Comparison of ENCODE assay signal across 25 cellular contexts in the genomic region with DNA sequence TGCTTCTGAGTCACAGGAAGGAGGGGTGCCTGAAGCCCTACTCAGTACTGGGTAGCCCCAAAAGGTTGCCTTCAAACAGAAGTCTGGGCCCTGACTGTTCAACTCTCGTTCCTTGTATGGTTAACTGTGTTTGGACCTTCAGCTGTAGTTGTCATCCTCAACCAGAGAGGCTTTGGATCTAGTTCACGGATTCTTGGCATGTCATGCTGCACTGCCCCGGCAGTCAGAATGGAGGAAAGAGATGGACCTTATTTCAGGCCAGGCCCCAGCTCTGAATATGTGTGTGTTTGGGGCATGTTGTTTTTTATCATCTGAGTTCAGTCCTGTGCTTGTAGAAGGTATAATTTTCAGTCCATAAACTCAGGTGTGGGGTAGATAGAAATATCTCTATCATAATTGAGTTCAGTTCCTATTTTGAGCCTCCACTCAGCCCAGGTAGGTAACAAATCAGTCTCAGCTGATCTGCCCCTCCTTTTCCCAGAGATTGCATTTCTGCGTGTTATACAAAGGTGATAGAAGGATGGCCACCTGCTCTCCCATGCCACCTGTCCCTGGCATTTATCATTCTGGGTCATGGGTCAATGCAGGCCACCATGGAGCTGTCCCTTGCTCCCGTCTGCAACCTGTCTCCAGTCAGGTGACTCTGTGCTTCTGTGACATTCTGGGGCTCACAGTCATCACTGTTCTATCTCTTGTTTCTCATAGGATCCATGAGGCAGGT.
"Had no signal": no experiment of that assay in that cellular context is flagged by ENCODE, and none has a peak within 500 bp of the region (broad histone marks: within the 10 kb centered on the region; RNA-seq: fewer than 3 reads in every experiment).

No MANE protein-coding gene starts in this region.

- H3K36me3 Mint-ChIP-seq: activated naive CD8-positive, alpha-beta T cell treated with anti-CD3 and anti-CD28 coated beads for 36 hours; naive B cell had no signal

- H3K4me3 ChIP-seq: breast epithelium, heart left ventricle, lung, spleen, upper lobe of left lung had no signal

- DNase-seq: activated B cell treated with CpG ODN at 0.5 μM for 24 hours; activated CD4-positive, alpha-beta T cell treated with anti-CD3 and anti-CD28 coated beads for 36 hours; activated CD4-positive, alpha-beta T cell treated with anti-CD3 and anti-CD28 coated beads, Interleukin-2, amount 50 U/mL, for 4 hours; activated CD8-positive, alpha-beta memory T cell treated with anti-CD3 and anti-CD28 coated beads for 24 hours; activated CD8-positive, alpha-beta memory T cell treated with anti-CD3 and anti-CD28 coated beads, Interleukin-2, amount 50 U/mL, for 4 hours; activated naive CD4-positive, alpha-beta T cell; activated naive CD8-positive, alpha-beta T cell treated with anti-CD3 and anti-CD28 coated beads for 36 hours; activated T-cell treated with anti-CD3 and anti-CD28 coated beads, Interleukin-2, amount 50 U/mL, for 24 hours; cortex of kidney; heart left ventricle; islet precursor cell; left cardiac atrium; naive B cell; occipital lobe; spleen; stimulated activated CD4-positive, alpha-beta T cell treated with anti-CD3 and anti-CD28 coated beads, Interleukin-4, amount 100 ng/mL, for 1 hour; stimulated activated naive CD8-positive, alpha-beta T cell treated with anti-CD3 and anti-CD28 coated beads, Interleukin-15, Interleukin-2, amounts not matched to agents 100 U/mL and 50 U/mL, for 24 hours; T-helper 17 cell; upper lobe of left lung had no signal

- H3K27me3 ChIP-seq: breast epithelium, heart left ventricle, spleen, upper lobe of left lung had no signal

- H3K9me3 Mint-ChIP-seq: activated B cell treated with CpG ODN at 0.5 μM for 24 hours; activated naive CD8-positive, alpha-beta T cell treated with anti-CD3 and anti-CD28 coated beads for 36 hours; activated T-cell treated with anti-CD3 and anti-CD28 coated beads, Interleukin-2, amount 50 U/mL, for 24 hours; activated T-helper 17 cell treated with anti-CD3 and anti-CD28 coated beads, Interleukin-2, amount 50 U/mL, for 72 hours; central memory CD8-positive, alpha-beta T cell had no signal

- H3K9me3 ChIP-seq: breast epithelium, heart left ventricle, spleen, upper lobe of left lung had no signal

- H3K4me1 ChIP-seq: breast epithelium had no signal

- H3K27ac Mint-ChIP-seq: activated B cell treated with CpG ODN at 0.5 μM for 24 hours; activated CD4-positive, alpha-beta T cell treated with anti-CD3 and anti-CD28 coated beads for 36 hours; activated naive CD8-positive, alpha-beta T cell treated with anti-CD3 and anti-CD28 coated beads for 36 hours; activated T-cell treated with anti-CD3 and anti-CD28 coated beads, Interleukin-2, amount 50 U/mL, for 24 hours; activated T-helper 17 cell treated with anti-CD3 and anti-CD28 coated beads, Interleukin-2, amount 50 U/mL, for 72 hours; progenitor cell of endocrine pancreas; T-helper 17 cell had no signal

- H3K36me3 ChIP-seq: breast epithelium, heart left ventricle, spleen, upper lobe of left lung had no signal

- H3K4me3 Mint-ChIP-seq: activated B cell treated with CpG ODN at 0.5 μM for 24 hours; activated CD4-positive, alpha-beta T cell treated with anti-CD3 and anti-CD28 coated beads for 36 hours; activated naive CD8-positive, alpha-beta T cell treated with anti-CD3 and anti-CD28 coated beads for 36 hours; activated T-cell treated with anti-CD3 and anti-CD28 coated beads, Interleukin-2, amount 50 U/mL, for 24 hours; activated T-helper 17 cell treated with anti-CD3 and anti-CD28 coated beads, Interleukin-2, amount 50 U/mL, for 72 hours; central memory CD8-positive, alpha-beta T cell; naive B cell; T-helper 17 cell had no signal

- H3K27ac ChIP-seq: breast epithelium, epithelial cell of prostate, heart left ventricle, spleen, upper lobe of left lung had no signal

- H3K4me1 Mint-ChIP-seq: activated CD4-positive, alpha-beta T cell treated with anti-CD3 and anti-CD28 coated beads for 36 hours; activated naive CD8-positive, alpha-beta T cell treated with anti-CD3 and anti-CD28 coated beads for 36 hours; activated T-helper 17 cell treated with anti-CD3 and anti-CD28 coated beads, Interleukin-2, amount 50 U/mL, for 72 hours; central memory CD8-positive, alpha-beta T cell had no signal

- H3K27me3 Mint-ChIP-seq: activated CD4-positive, alpha-beta T cell treated with anti-CD3 and anti-CD28 coated beads for 36 hours; activated naive CD8-positive, alpha-beta T cell treated with anti-CD3 and anti-CD28 coated beads for 36 hours had no signal

- ATAC-seq: activated CD4-positive, alpha-beta T cell treated with anti-CD3 and anti-CD28 coated beads for 36 hours; activated T-helper 17 cell treated with anti-CD3 and anti-CD28 coated beads, Interleukin-2, amount 50 U/mL, for 72 hours; heart left ventricle; left cardiac atrium; stimulated activated naive CD8-positive, alpha-beta T cell treated with anti-CD3 and anti-CD28 coated beads, Interleukin-15, Interleukin-2, amounts not matched to agents 100 U/mL and 50 U/mL, for 24 hours; T-helper 17 cell had no signal
